Comparison of ENCODE assay signal across 8 cellular contexts in genomic region chr1:52055854-52056109, GRCh38. TPM values are rescaled to one million over a fixed set of nuclear protein-coding genes. Genes with fewer than 3 reads are reported as not detected.
A peak's percentile ranks its signal among the peaks of the same experiment; 100 is the strongest.
DNase-seq lines count a peak whose midpoint lies in the region; ATAC-seq and TF ChIP-seq lines count a peak whose summit lies in the region.

No MANE protein-coding gene starts in this region.

- no peak for TF ChIP-seq RAD21 in liver (IDR thresholded peaks at IDR 0.05)

- H3K4me3 ChIP-seq in liver (ENCODE audit: low read depth in 1 of 3, low read length in 3 of 3) (peak overlapping the region; percentile 86 to 94 (median 89)), thymus (ENCODE audit: low read length) (peak overlapping the region; percentile 73)

- peaks cover under 1 to 10% (median 4%) of the 10 kb centered on the region in 4 donors for H3K36me3 ChIP-seq in liver (ENCODE audit: control insufficient read depth in 4 of 4, insufficient read depth in 3 of 4, low read depth in 1 of 4, low read length in 3 of 4)
- peaks cover 11% of the 10 kb centered on the region for H3K36me3 ChIP-seq in thymus (ENCODE audit: control insufficient read depth, insufficient read depth)

- H3K27ac ChIP-seq in angular gyrus (ENCODE audit: low read depth, low read length) (peak overlapping the region; percentile 95), liver (ENCODE audit: low read depth in 1 of 2, low read length in 2 of 2) (peak overlapping the region; percentile 96 to 98), thymus (ENCODE audit: low read depth) (peak overlapping the region; percentile 88)

- peaks cover 46% of the 10 kb centered on the region for H3K4me1 Mint-ChIP-seq in activated CD4-positive, alpha-beta T cell treated with anti-CD3 and anti-CD28 coated beads, Interleukin-2, amount 10 ng/mL, durations not matched to agents 7 days and 5 days

- H3K27me3 Mint-ChIP-seq in activated CD4-positive, alpha-beta T cell treated with anti-CD3 and anti-CD28 coated beads, Interleukin-2, amount 10 ng/mL, durations not matched to agents 7 days and 5 days = no peaks in the 10 kb centered on the region

- H3K9me3 ChIP-seq in liver (ENCODE audit: control insufficient read depth in 4 of 4, low read length in 3 of 4) (no peaks in the 10 kb centered on the region), thymus (ENCODE audit: control insufficient read depth) (no peaks in the 10 kb centered on the region)

- H3K9me3 Mint-ChIP-seq in activated CD4-positive, alpha-beta T cell treated with anti-CD3 and anti-CD28 coated beads, Interleukin-2, amount 10 ng/mL, durations not matched to agents 7 days and 5 days = no peaks in the 10 kb centered on the region

- TF ChIP-seq CTCF in liver (IDR thresholded peaks at IDR 0.05; ENCODE audit: low read depth, low read length, missing input control) = no peak

- peak overlapping the region; percentile 94 for H3K27ac Mint-ChIP-seq in activated CD4-positive, alpha-beta T cell treated with anti-CD3 and anti-CD28 coated beads, Interleukin-2, amount 10 ng/mL, durations not matched to agents 7 days and 5 days

- CTCF ChIA-PET in activated CD4-positive, alpha-beta T cell treated with anti-CD3 and anti-CD28 coated beads, Interleukin-2, amount 10 ng/mL, durations not matched to agents 7 days and 5 days (lab: Charles Lee) = interaction anchor here (0.7 to 1.8 kb wide), 4 partner anchors 9 to 26 kb away, joined by 3 to 5 read pairs (median 4); no protein-coding TSS in a partner anchor

- ATAC-seq in HG03175 (IDR thresholded peaks at IDR 0.05; ENCODE audit: unreplicated experiment) (no peak), GM19035 (IDR thresholded peaks at IDR 0.05; ENCODE audit: unreplicated experiment) (no peak), GM19023 (IDR thresholded peaks at IDR 0.05; ENCODE audit: unreplicated experiment) (no peak)

- H3K4me3 Mint-ChIP-seq in activated CD4-positive, alpha-beta T cell treated with anti-CD3 and anti-CD28 coated beads, Interleukin-2, amount 10 ng/mL, durations not matched to agents 7 days and 5 days = peak overlapping the region; percentile 97

- H3K36me3 Mint-ChIP-seq in activated CD4-positive, alpha-beta T cell treated with anti-CD3 and anti-CD28 coated beads, Interleukin-2, amount 10 ng/mL, durations not matched to agents 7 days and 5 days (ENCODE audit: low read depth) = peaks cover 23% of the 10 kb centered on the region

- H3K4me1 ChIP-seq in liver (ENCODE audit: control insufficient read depth in 4 of 4, insufficient read depth in 4 of 4, low read length in 3 of 4) = peaks cover 2 to 33% (median 27%) of the 10 kb centered on the region in 4 donors
- H3K4me1 ChIP-seq in thymus (ENCODE audit: control insufficient read depth, insufficient read depth, low read length) = peaks cover 18% of the 10 kb centered on the region

- DNase-seq in activated CD4-positive, alpha-beta T cell treated with anti-CD3 and anti-CD28 coated beads, Interleukin-2, amount 10 ng/mL, durations not matched to agents 7 days and 5 days = no peak
- DNase-seq in activated CD4-positive, alpha-beta T cell treated with anti-CD3 and anti-CD28 coated beads for 4 hours = no peak

- POLR2A ChIA-PET in activated CD4-positive, alpha-beta T cell treated with anti-CD3 and anti-CD28 coated beads, Interleukin-2, amount 10 ng/mL, durations not matched to agents 7 days and 5 days (lab: Charles Lee) = interaction anchor here (1.1 kb wide), 1 partner anchor 309 kb away, joined by 3 read pairs; no protein-coding TSS in a partner anchor

- under 1% methylated on average over 6 of the region's 6 CpGs for WGBS in liver
- WGBS in thymus = under 1% methylated on average over 6 of the region's 6 CpGs

- H3K9ac ChIP-seq in liver (ENCODE audit: low read depth in 1 of 2, low read length in 2 of 2) = peak overlapping the region; percentile 72 to 87

- H3K27me3 ChIP-seq in liver (ENCODE audit: control insufficient read depth in 4 of 4, insufficient read depth in 4 of 4, low read length in 3 of 4) (no peaks in the 10 kb centered on the region), thymus (ENCODE audit: control insufficient read depth, insufficient read depth) (no peaks in the 10 kb centered on the region)

TF ChIP-seq in liver, 16 proteins besides CTCF, POLR2A, EP300 and RAD21:
- TF ChIP-seq TAF1 (conservative IDR thresholded peaks at IDR 0.05) (no peak), NR2F2 (IDR thresholded peaks at IDR 0.05) (no peak), REST (IDR thresholded peaks at IDR 0.05) (no peak), SP1 (IDR thresholded peaks at IDR 0.05) (no peak), EGR1 (IDR thresholded peaks at IDR 0.05; ENCODE audit: low read depth in 2 of 2) (no peak), GABPA (IDR thresholded peaks at IDR 0.05 in 1 of 2, conservative IDR thresholded peaks at IDR 0.05 in 1 of 2) (no peak), MAX (IDR thresholded peaks at IDR 0.05) (no peak), FOXA2 (IDR thresholded peaks at IDR 0.05) (no peak), JUND (IDR thresholded peaks at IDR 0.05) (no peak), RXRA (IDR thresholded peaks at IDR 0.05) (no peak), HNF4G (IDR thresholded peaks at IDR 0.05) (no peak), HNF4A (conservative IDR thresholded peaks at IDR 0.05) (no peak), ZBTB33 (IDR thresholded peaks at IDR 0.05) (no peak), YY1 (IDR thresholded peaks at IDR 0.05) (no peak)

RNA-seq across cellular contexts. Expression of gene BTF3L4, which starts 0.3 kb away (rescaled TPM):
- 10 to 100 TPM; 32.7 to 37.3 TPM for total RNA-seq in activated CD4-positive, alpha-beta T cell treated with anti-CD3 and anti-CD28 coated beads, Interleukin-2, amount 10 ng/mL, durations not matched to agents 7 days and 5 days
- 10 to 100 TPM; 17.2 to 19.7 TPM for total RNA-seq in liver
- polyA plus RNA-seq in liver (10 to 100 TPM; 13.4 to 33.3 TPM), thymus (66.2 TPM)

RNA-seq across cellular contexts. Expression of gene TXNDC12, which starts 0.8 kb away (rescaled TPM):
- total RNA-seq in activated CD4-positive, alpha-beta T cell treated with anti-CD3 and anti-CD28 coated beads, Interleukin-2, amount 10 ng/mL, durations not matched to agents 7 days and 5 days = 10 to 100 TPM; 48.1 to 49.2 TPM
- total RNA-seq in liver = 10 to 100 TPM; 17.5 to 22.3 TPM
- polyA plus RNA-seq in liver (10 to 100 TPM; 19.1 to 35.8 TPM), thymus (27.2 TPM)

RNA-seq across cellular contexts. Expression of gene KTI12, which starts 22.2 kb away (rescaled TPM):
- total RNA-seq in activated CD4-positive, alpha-beta T cell treated with anti-CD3 and anti-CD28 coated beads, Interleukin-2, amount 10 ng/mL, durations not matched to agents 7 days and 5 days = 10 to 100 TPM in 1 of 2 experiments, 1 to 10 TPM in 1; 7.7 to 12.9 TPM
- total RNA-seq in liver = 1 to 10 TPM; 6.0 to 7.7 TPM
- polyA plus RNA-seq in liver = 1 to 10 TPM; 4.1 to 5.5 TPM
- 11.1 TPM for polyA plus RNA-seq in thymus
